8 cellular contexts compared by ENCODE assay signal in genomic region chr17:81252336-81253329, GRCh38. TPM values are rescaled to one million over a fixed set of nuclear protein-coding genes. Genes with fewer than 3 reads are reported as not detected.
DNase-seq lines count a peak whose midpoint lies in the region; ATAC-seq and TF ChIP-seq lines count a peak whose summit lies in the region.

No MANE protein-coding gene starts in this region.

- H3K27me3 ChIP-seq in HCT116 (ENCODE audit: insufficient read depth, low read length) (no peaks in the 10 kb centered on the region), mesendoderm (ENCODE audit: insufficient read depth, low read length, poor library complexity) (no peaks in the 10 kb centered on the region)

- peaks cover 21 to 32% of the 10 kb centered on the region in 2 experiments; a peak in 3 of 4 replicates for H3K36me3 ChIP-seq in HCT116 (ENCODE audit: control insufficient read depth in 1 of 2, insufficient read depth in 2 of 2, low read length in 2 of 2)
- H3K36me3 ChIP-seq in SK-N-MC (ENCODE audit: insufficient read depth, low read length): no peaks in the 10 kb centered on the region
- no peaks in the 10 kb centered on the region for H3K36me3 ChIP-seq in mesendoderm (ENCODE audit: control insufficient read depth, insufficient read depth, low read length)

- POLR2A ChIA-PET in HCT116 (lab: Charles Lee): interaction anchor here (1.1 to 1.2 kb wide), 2 partner anchors 14 to 220 kb away, joined by 3 to 5 read pairs; partner anchors contain the start of genes NDUFAF8 and TEPSIN

- peak; percentile 6; the same call in 1 of the 2 replicates for ATAC-seq in HCT116
- ATAC-seq in GM18858 (IDR thresholded peaks at IDR 0.05; ENCODE audit: unreplicated experiment): no peak
- ATAC-seq in HG03045 (IDR thresholded peaks at IDR 0.05; ENCODE audit: unreplicated experiment): no peak

- intact Hi-C loops in HCT116 (cut with micrococcal nuclease): loop anchor here (1.0 kb wide), 3 partner anchors 219 to 349 kb away; no protein-coding TSS in a partner anchor

- H3K4me1 Mint-ChIP-seq in nephron progenitor cell: peaks cover 69% of the 10 kb centered on the region

- H3K27ac ChIP-seq in HCT116 (ENCODE audit: low read depth, low read length): no peak overlapping the region
- 0 out of 2 replicates have a peak overlapping the region, but pooled peaks have one; percentile 45 for H3K27ac ChIP-seq in SK-N-MC
- no peak overlapping the region for H3K27ac ChIP-seq in mesendoderm (ENCODE audit: low read depth, low read length)

- H3K4me2 ChIP-seq in HCT116 (ENCODE audit: low read length) (no peak overlapping the region), mesendoderm (ENCODE audit: low read length) (no peak overlapping the region)

- H3K4ac ChIP-seq in mesendoderm (ENCODE audit: low read depth, low read length): no peak overlapping the region

- RAD21 ChIA-PET in HCT116 (lab: Charles Lee; ENCODE audit: low non-redundant PET in 1 of 2, low total read pairs in 2 of 2, uncharacterized antibody in 2 of 2, unreplicated experiment in 2 of 2): interaction anchor here (0.9 to 1.0 kb wide), 2 partner anchors 219 to 220 kb away, joined by 3 to 4 read pairs; no protein-coding TSS in a partner anchor

- BruUV-seq in HCT116 (replicated peaks; lab: Mats Ljungman, UMichigan): TSS peak; percentile 28

- H3K9me3 ChIP-seq in HCT116 (ENCODE audit: control insufficient read depth in 1 of 2, insufficient read depth in 1 of 2, low read depth in 1 of 2, low read length in 2 of 2) (peaks cover 0 to 12% of the 10 kb centered on the region in 2 experiments; a peak in 1 of 4 replicates), SK-N-MC (ENCODE audit: low read depth, low read length) (no peaks in the 10 kb centered on the region)

- CTCF ChIA-PET in HCT116 (lab: Charles Lee): interaction anchor here (0.6 to 3.0 kb wide), 3 partner anchors 30 to 232 kb away, joined by 3 to 17 read pairs (median 5); partner anchors contain the start of gene CEP131

- no peak overlapping the region for H3K56ac ChIP-seq in mesendoderm (ENCODE audit: low read length)

- no peak overlapping the region for H2BK120ac ChIP-seq in mesendoderm (ENCODE audit: low read depth, low read length)

- H3K9ac ChIP-seq in HCT116 (ENCODE audit: low read length) (no peak overlapping the region), SK-N-MC (ENCODE audit: insufficient read length) (no peak overlapping the region), mesendoderm (ENCODE audit: low read length) (no peak overlapping the region)

- DNase-seq in NCI-H748 (lab: John Stamatoyannopoulos, UW; ENCODE audit: unreplicated experiment) (peak; percentile 22), NCI-H748 treated with DMSO at 0.1 percent for 48 hours (lab: John Stamatoyannopoulos, UW) (no peak), HCT116 (ENCODE audit: low read depth, low spot score) (no peak), SK-N-MC (ENCODE audit: low read depth, low spot score) (no peak), nephron progenitor cell (no peak), mesendoderm (no peak)

- H3K36me3 Mint-ChIP-seq in nephron progenitor cell (ENCODE audit: low read depth): peaks cover 4% of the 10 kb centered on the region

- H3K79me2 ChIP-seq in HCT116 (ENCODE audit: insufficient read depth, low read length) (peaks cover 9% of the 10 kb centered on the region; the same call in 1 of the 2 replicates), mesendoderm (ENCODE audit: control insufficient read depth, insufficient read depth, low read length) (no peaks in the 10 kb centered on the region)

- peaks cover 3% of the 10 kb centered on the region for H3K79me1 ChIP-seq in mesendoderm (ENCODE audit: low read length)

- no peak overlapping the region for H3K4me3 Mint-ChIP-seq in nephron progenitor cell

- H4K5ac ChIP-seq in mesendoderm (ENCODE audit: low read length): no peak overlapping the region

- H3K9me2 ChIP-seq in HCT116 (ENCODE audit: insufficient read depth): no peaks in the 10 kb centered on the region

- no CpG with 5 or more reads among the region's 30 CpGs for WGBS in mesendoderm (ENCODE audit: extremely low coverage, insufficient coverage, low lambda C conversion rate)

- H3K4me3 ChIP-seq in HCT116 (replicated peaks in 1 of 2; ENCODE audit: low read depth in 1 of 2, low read length in 2 of 2): no peak overlapping the region
- H3K4me3 ChIP-seq in SK-N-MC: no peak overlapping the region
- no peak overlapping the region for H3K4me3 ChIP-seq in mesendoderm (ENCODE audit: low read length)

- no peak overlapping the region for H4K8ac ChIP-seq in mesendoderm (ENCODE audit: low read depth, low read length)

- H3K4me1 ChIP-seq in HCT116 (ENCODE audit: control insufficient read depth in 1 of 2, insufficient read depth in 2 of 2, low read length in 2 of 2) (no peaks in the 10 kb centered on the region), mesendoderm (ENCODE audit: control insufficient read depth, low read depth, low read length) (no peaks in the 10 kb centered on the region)

- no peak overlapping the region for H2AK5ac ChIP-seq in mesendoderm (ENCODE audit: low read length)

- TF ChIP-seq POLR2A in HCT116 (IDR thresholded peaks at IDR 0.05; ENCODE audit: borderline replicate concordance, extremely low read depth, insufficient read depth, insufficient read length): no peak

- no peaks in the 10 kb centered on the region for H3K9me3 Mint-ChIP-seq in nephron progenitor cell

- H3K18ac ChIP-seq in mesendoderm (ENCODE audit: low read length): no peak overlapping the region

- no peak overlapping the region for H2BK15ac ChIP-seq in mesendoderm (replicated peaks; ENCODE audit: low read depth)

- TF ChIP-seq CTCF in HCT116 (IDR thresholded peaks at IDR 0.05 in 2 of 3, conservative IDR thresholded peaks at IDR 0.05 in 1 of 3; ENCODE audit: borderline replicate concordance in 1 of 3, insufficient read depth in 1 of 3, low read depth in 2 of 3, low read length in 2 of 3): no peak
- TF ChIP-seq CTCF in nephron progenitor cell (IDR thresholded peaks at IDR 0.05): no peak

- no peaks in the 10 kb centered on the region for H4K20me1 ChIP-seq in HCT116 (ENCODE audit: insufficient read depth)

- peak overlapping the region; percentile 63 for H3K27ac Mint-ChIP-seq in nephron progenitor cell

- H2BK5ac ChIP-seq in mesendoderm (ENCODE audit: low read length): no peak overlapping the region

- H3K27me3 Mint-ChIP-seq in nephron progenitor cell (ENCODE audit: low read depth, poor library complexity): peaks cover 6% of the 10 kb centered on the region

- no peak for TF ChIP-seq RAD21 in HCT116 (IDR thresholded peaks at IDR 0.05; ENCODE audit: low read depth)

- no peak overlapping the region for H3K23ac ChIP-seq in mesendoderm (ENCODE audit: low read length)

- H2AFZ ChIP-seq in HCT116 (ENCODE audit: low read depth, low read length, poor library complexity, severe bottlenecking): no peak overlapping the region

TF ChIP-seq in HCT116, 20 proteins besides CTCF, POLR2A, EP300 and RAD21:
- TF ChIP-seq SRF (IDR thresholded peaks at IDR 0.05; ENCODE audit: low read depth) (no peak), ZFX (IDR thresholded peaks at IDR 0.05) (no peak), CEBPB (IDR thresholded peaks at IDR 0.05; ENCODE audit: low read depth) (no peak), ZBTB33 (IDR thresholded peaks at IDR 0.05; ENCODE audit: extremely low read depth, insufficient replicate concordance, low read length) (no peak), SP1 (IDR thresholded peaks at IDR 0.05; ENCODE audit: low read depth) (no peak), MAX (IDR thresholded peaks at IDR 0.05) (no peak), FOSL1 (IDR thresholded peaks at IDR 0.05; ENCODE audit: low read depth) (no peak)
TF ChIP-seq in HCT116: peak in this region for 0.

RNA-seq across cellular contexts. Expression of gene NDUFAF8, which starts 13.5 kb away (rescaled TPM):
- 102 TPM for total RNA-seq in HCT116 (2021; ENCODE audit: unreplicated experiment)
- polyA plus RNA-seq in HCT116 (2012): 193 and 202 TPM in 2 replicates
- 229 TPM for polyA plus RNA-seq in mesendoderm (2013, experiment 1 of 2)
- 218 TPM for polyA plus RNA-seq in mesendoderm (2013, experiment 2 of 2)

RNA-seq across cellular contexts. Expression of gene TEPSIN, which starts 13.8 kb away (rescaled TPM):
- total RNA-seq in HCT116 (2021; ENCODE audit: unreplicated experiment): 50.6 TPM
- polyA plus RNA-seq in HCT116 (2012): 24.0 and 26.4 TPM in 2 replicates
- 13.5 TPM for polyA plus RNA-seq in mesendoderm (2013, experiment 1 of 2)
- 13.2 TPM for polyA plus RNA-seq in mesendoderm (2013, experiment 2 of 2)

RNA-seq across cellular contexts. Expression of gene CEP131, which starts 29.9 kb away (rescaled TPM):
- total RNA-seq in HCT116 (2021; ENCODE audit: unreplicated experiment): 30.2 TPM
- polyA plus RNA-seq in HCT116 (2012): 28.5 and 28.9 TPM in 2 replicates
- 9.2 TPM for polyA plus RNA-seq in mesendoderm (2013, experiment 1 of 2)
- polyA plus RNA-seq in mesendoderm (2013, experiment 2 of 2): 9.0 TPM

RNA-seq across cellular contexts. Expression of gene SLC38A10, which starts 42.5 kb away (rescaled TPM):
- 109 TPM for total RNA-seq in HCT116 (2021; ENCODE audit: unreplicated experiment)
- 75.0 and 96.2 TPM in 2 replicates for polyA plus RNA-seq in HCT116 (2012)
- 13.2 TPM for polyA plus RNA-seq in mesendoderm (2013, experiment 1 of 2)
- 13.7 TPM for polyA plus RNA-seq in mesendoderm (2013, experiment 2 of 2)
